8 cellular contexts compared by ENCODE assay signal in genomic region chr17:12180644-12181261, GRCh38.
A peak's percentile ranks its signal among the peaks of the same experiment; 100 is the strongest.
DNase-seq lines count a peak whose midpoint lies in the region; ATAC-seq and TF ChIP-seq lines count a peak whose summit lies in the region.

No MANE protein-coding gene starts in this region.

- no peak overlapping the region for H3K4me3 ChIP-seq in adrenal gland

- H3K4me3 Mint-ChIP-seq in activated T-helper 1 cell treated with anti-CD3 and anti-CD28 coated beads, Interleukin-12 subunit alpha, Interleukin-12 subunit beta, Interleukin-2, Interleukin-4 antibody, amounts not matched to agents 30 ng/mL and 10 ng/mL and 1 ng/mL, durations not matched to agents 14 hours and 24 hours and 36 hours, result no peak overlapping the region

- no peaks in the 10 kb centered on the region for H3K4me1 ChIP-seq in adrenal gland (replicated peaks in 1 of 2)

- H3K4me1 Mint-ChIP-seq in activated T-helper 1 cell treated with anti-CD3 and anti-CD28 coated beads, Interleukin-12 subunit alpha, Interleukin-12 subunit beta, Interleukin-2, Interleukin-4 antibody, amounts not matched to agents 30 ng/mL and 10 ng/mL and 1 ng/mL, durations not matched to agents 14 hours and 24 hours and 36 hours (ENCODE audit: low read depth), result no peaks in the 10 kb centered on the region

- no peak for TF ChIP-seq POLR2A in adrenal gland (IDR thresholded peaks at IDR 0.05)

- H3K9me3 ChIP-seq in adrenal gland (replicated peaks in 1 of 3), result no peaks in the 10 kb centered on the region

- no peaks in the 10 kb centered on the region for H3K36me3 Mint-ChIP-seq in activated T-helper 1 cell treated with anti-CD3 and anti-CD28 coated beads, Interleukin-12 subunit alpha, Interleukin-12 subunit beta, Interleukin-2, Interleukin-4 antibody, amounts not matched to agents 30 ng/mL and 10 ng/mL and 1 ng/mL, durations not matched to agents 14 hours and 24 hours and 36 hours (ENCODE audit: low read depth)

- no peak overlapping the region for H3K27ac ChIP-seq in adrenal gland

- H3K27me3 Mint-ChIP-seq in activated T-helper 1 cell treated with anti-CD3 and anti-CD28 coated beads, Interleukin-12 subunit alpha, Interleukin-12 subunit beta, Interleukin-2, Interleukin-4 antibody, amounts not matched to agents 30 ng/mL and 10 ng/mL and 1 ng/mL, durations not matched to agents 14 hours and 24 hours and 36 hours (ENCODE audit: insufficient read depth), result no peaks in the 10 kb centered on the region

- 7 to 12% (median 9%) methylated on average over 7 of the region's 7 CpGs for WGBS in adrenal gland, 4 donors

- H3K27ac Mint-ChIP-seq in activated T-helper 1 cell treated with anti-CD3 and anti-CD28 coated beads, Interleukin-12 subunit alpha, Interleukin-12 subunit beta, Interleukin-2, Interleukin-4 antibody, amounts not matched to agents 30 ng/mL and 10 ng/mL and 1 ng/mL, durations not matched to agents 14 hours and 24 hours and 36 hours, result no peak overlapping the region

- peak; percentile 63 to 77 (median 68) for TF ChIP-seq CTCF in adrenal gland (IDR thresholded peaks at IDR 0.05)

- H3K27me3 ChIP-seq in adrenal gland, result no peaks in the 10 kb centered on the region

- no peaks in the 10 kb centered on the region for H3K36me3 ChIP-seq in adrenal gland (replicated peaks in 1 of 2)

- ATAC-seq in GM19035 (IDR thresholded peaks at IDR 0.05; ENCODE audit: unreplicated experiment), result no peak

- intact Hi-C loops in adrenal gland (cut with DNase I), result loop anchor here in 1 of 2 donors (10.0 kb wide), 1 partner anchor 824 kb away; no protein-coding TSS in a partner anchor
- intact Hi-C loops in activated T-helper 1 cell treated with anti-CD3 and anti-CD28 coated beads, Interleukin-12 subunit alpha, Interleukin-12 subunit beta, Interleukin-2, Interleukin-4 antibody, amounts not matched to agents 30 ng/mL and 10 ng/mL and 1 ng/mL, durations not matched to agents 14 hours and 24 hours and 36 hours (cut with micrococcal nuclease), result loop anchor here (2.0 kb wide), 1 partner anchor 852 kb away; no protein-coding TSS in a partner anchor

- peak; percentile 30 for DNase-seq in stimulated activated CD4-positive, alpha-beta T cell treated with anti-CD3 and anti-CD28 coated beads, Interleukin-15, amount 100 ng/mL, for 24 hours
- no peak for DNase-seq in stimulated activated CD4-positive, alpha-beta T cell treated with anti-CD3 and anti-CD28 coated beads, Interleukin-12 subunit alpha, Interleukin-12 subunit beta, amount 100 ng/mL, for 4 hours
- DNase-seq in NCI-H1048 (lab: John Stamatoyannopoulos, UW), result peak; percentile 15
- peak in 5 of 7 donors; percentile 24 to 60 (median 42) for DNase-seq in adrenal gland
- DNase-seq in hepatic stellate cell (ENCODE audit: low spot score), result peak; percentile 23
- peak; percentile 7 to 18 for DNase-seq in stimulated activated CD4-positive, alpha-beta T cell treated with anti-CD3 and anti-CD28 coated beads, Interleukin-2, amount 100 ng/mL, for 48 hours
- DNase-seq in activated T-helper 1 cell treated with anti-CD3 and anti-CD28 coated beads, Interleukin-12 subunit alpha, Interleukin-12 subunit beta, Interleukin-2, Interleukin-4 antibody, amounts not matched to agents 30 ng/mL and 10 ng/mL and 1 ng/mL, durations not matched to agents 14 hours and 24 hours and 36 hours (ENCODE audit: low spot score), result no peak

- no peaks in the 10 kb centered on the region for H3K9me3 Mint-ChIP-seq in activated T-helper 1 cell treated with anti-CD3 and anti-CD28 coated beads, Interleukin-12 subunit alpha, Interleukin-12 subunit beta, Interleukin-2, Interleukin-4 antibody, amounts not matched to agents 30 ng/mL and 10 ng/mL and 1 ng/mL, durations not matched to agents 14 hours and 24 hours and 36 hours

Comparison
In these comparisons a context has a peak if more than half of its experiments do, and no peak if none do; other contexts are left out.
1. DNase-seq: peak in stimulated activated CD4-positive, alpha-beta T cell treated with anti-CD3 and anti-CD28 coated beads, Interleukin-15, amount 100 ng/mL, for 24 hours (single experiment), NCI-H1048 (single experiment), adrenal gland (5 of 7), hepatic stellate cell (single experiment) and stimulated activated CD4-positive, alpha-beta T cell treated with anti-CD3 and anti-CD28 coated beads, Interleukin-2, amount 100 ng/mL, for 48 hours (2 of 2); none in stimulated activated CD4-positive, alpha-beta T cell treated with anti-CD3 and anti-CD28 coated beads, Interleukin-12 subunit alpha, Interleukin-12 subunit beta, amount 100 ng/mL, for 4 hours (single experiment) and activated T-helper 1 cell treated with anti-CD3 and anti-CD28 coated beads, Interleukin-12 subunit alpha, Interleukin-12 subunit beta, Interleukin-2, Interleukin-4 antibody, amounts not matched to agents 30 ng/mL and 10 ng/mL and 1 ng/mL, durations not matched to agents 14 hours and 24 hours and 36 hours (single experiment).